ENCODE assay signal across 30 cellular contexts in the genomic region with DNA sequence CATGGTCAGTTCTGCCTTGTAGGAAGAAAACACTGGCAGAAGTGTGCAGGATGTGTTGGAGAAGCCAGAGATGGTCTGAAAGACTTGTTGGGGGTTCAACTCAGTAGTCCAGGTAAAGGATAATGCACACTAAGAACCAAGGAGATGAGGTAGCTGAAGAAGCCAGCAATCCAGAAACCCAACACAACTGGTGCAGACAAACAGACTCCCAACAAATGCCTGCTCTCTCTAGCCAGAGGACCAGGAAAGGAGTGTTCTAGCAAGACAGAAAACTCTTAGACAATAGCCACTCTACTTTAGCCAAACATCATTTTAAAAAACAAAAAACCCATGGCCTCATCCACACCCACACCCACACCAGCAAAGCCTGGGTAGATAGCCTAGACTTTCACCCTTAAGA. TPM values are rescaled to one million over a fixed set of nuclear protein-coding genes. Genes with fewer than 3 reads are reported as not detected.
"Had no signal": no experiment of that assay in that cellular context is flagged by ENCODE, and none has a peak within 500 bp of the region (broad histone marks: within the 10 kb centered on the region; RNA-seq: fewer than 3 reads in every experiment).

No MANE protein-coding gene starts in this region.

- ATAC-seq: activated CD4-positive, alpha-beta T cell treated with anti-CD3 and anti-CD28 coated beads for 36 hours; activated CD8-positive, alpha-beta T cell treated with anti-CD3 and anti-CD28 coated beads for 36 hours; activated T-cell treated with anti-CD3 and anti-CD28 coated beads, Interleukin-2, amount 50 U/mL, for 4 hours; activated T-helper 17 cell treated with anti-CD3 and anti-CD28 coated beads, Interleukin-2, amount 50 U/mL, for 72 hours; esophagus mucosa had no signal

- H3K4me3 Mint-ChIP-seq: activated CD4-positive, alpha-beta T cell treated with anti-CD3 and anti-CD28 coated beads for 36 hours; activated CD4-positive, alpha-beta T cell treated with anti-CD3 and anti-CD28 coated beads, Interleukin-2, amount 10 ng/mL, durations not matched to agents 7 days and 5 days; activated CD8-positive, alpha-beta T cell treated with anti-CD3 and anti-CD28 coated beads for 36 hours; activated naive CD8-positive, alpha-beta T cell; activated T-cell treated with anti-CD3 and anti-CD28 coated beads, Interleukin-2, amount 50 U/mL, for 4 hours; activated T-helper 17 cell treated with anti-CD3 and anti-CD28 coated beads, Interleukin-2, amount 50 U/mL, for 72 hours; central memory CD8-positive, alpha-beta T cell; dendritic cell treated with granulocyte-macrophage colony-stimulating factor and Interleukin-4, amounts not matched to agents 40 ng/mL and 50 ng/mL, for 4 days; endodermal cell had no signal

- FAIRE-seq: bronchial epithelial cell, frontal cortex had no signal

- DNase-seq: activated CD4-positive, alpha-beta T cell treated with anti-CD3 and anti-CD28 coated beads for 36 hours; activated CD4-positive, alpha-beta T cell treated with anti-CD3 and anti-CD28 coated beads, Interleukin-2, amount 10 ng/mL, durations not matched to agents 7 days and 5 days; activated CD4-positive, alpha-beta T cell treated with anti-CD3 and anti-CD28 coated beads, Interleukin-2, amount 50 U/mL, for 48 hours; activated CD4-positive, CD25-positive, alpha-beta regulatory T cell; activated CD4-positive, CD25-positive, alpha-beta regulatory T cell treated with anti-CD3 and anti-CD28 coated beads, Interleukin-2, amount 50 U/mL, for 72 hours; activated CD8-positive, alpha-beta memory T cell treated with anti-CD3 and anti-CD28 coated beads for 24 hours; activated CD8-positive, alpha-beta T cell treated with anti-CD3 and anti-CD28 coated beads for 36 hours; activated effector memory CD4-positive, alpha-beta T cell treated with Interleukin-2 at 50 U/mL for 16 hours; activated gamma-delta T cell treated with Interleukin-2 at 50 U/mL for 16 hours; activated naive CD4-positive, alpha-beta T cell treated with anti-CD3 and anti-CD28 coated beads, Interleukin-2, amount 50 U/mL, for 16 hours; activated naive CD4-positive, alpha-beta T cell treated with Interleukin-2 at 50 U/mL for 16 hours; activated T-cell treated with anti-CD3 and anti-CD28 coated beads, Interleukin-2, amount 50 U/mL, for 4 hours; amniotic stem cell; anterior cingulate cortex; brain microvascular endothelial cell; dorsolateral prefrontal cortex; effector memory CD4-positive, alpha-beta T cell; endodermal cell; foreskin fibroblast; head of caudate nucleus; T-helper 2 cell had no signal

- H3K4me1 Mint-ChIP-seq: activated CD4-positive, alpha-beta T cell treated with anti-CD3 and anti-CD28 coated beads for 36 hours; activated CD4-positive, alpha-beta T cell treated with anti-CD3 and anti-CD28 coated beads, Interleukin-2, amount 10 ng/mL, durations not matched to agents 7 days and 5 days; activated T-helper 17 cell treated with anti-CD3 and anti-CD28 coated beads, Interleukin-2, amount 50 U/mL, for 72 hours; central memory CD8-positive, alpha-beta T cell had no signal

- H3K36me3 Mint-ChIP-seq: activated naive CD8-positive, alpha-beta T cell had no signal

- H3K9me3 Mint-ChIP-seq: activated CD4-positive, alpha-beta T cell treated with anti-CD3 and anti-CD28 coated beads, Interleukin-2, amount 10 ng/mL, durations not matched to agents 7 days and 5 days; activated CD8-positive, alpha-beta T cell treated with anti-CD3 and anti-CD28 coated beads for 36 hours; activated T-cell treated with anti-CD3 and anti-CD28 coated beads, Interleukin-2, amount 50 U/mL, for 4 hours; activated T-helper 17 cell treated with anti-CD3 and anti-CD28 coated beads, Interleukin-2, amount 50 U/mL, for 72 hours; central memory CD8-positive, alpha-beta T cell; dendritic cell treated with granulocyte-macrophage colony-stimulating factor and Interleukin-4, amounts not matched to agents 40 ng/mL and 50 ng/mL, for 4 days; endodermal cell had no signal

- H3K27me3 ChIP-seq: brain microvascular endothelial cell had no signal

- H3K27ac Mint-ChIP-seq: activated CD4-positive, alpha-beta T cell treated with anti-CD3 and anti-CD28 coated beads for 36 hours; activated CD4-positive, alpha-beta T cell treated with anti-CD3 and anti-CD28 coated beads, Interleukin-2, amount 10 ng/mL, durations not matched to agents 7 days and 5 days; activated CD8-positive, alpha-beta T cell treated with anti-CD3 and anti-CD28 coated beads for 36 hours; activated naive CD8-positive, alpha-beta T cell; activated T-helper 17 cell treated with anti-CD3 and anti-CD28 coated beads, Interleukin-2, amount 50 U/mL, for 72 hours; dendritic cell treated with granulocyte-macrophage colony-stimulating factor and Interleukin-4, amounts not matched to agents 40 ng/mL and 50 ng/mL, for 4 days; endodermal cell had no signal

- H3K27ac ChIP-seq: brain microvascular endothelial cell, coronary artery, dorsolateral prefrontal cortex had no signal

- H3K27me3 Mint-ChIP-seq: dendritic cell treated with granulocyte-macrophage colony-stimulating factor and Interleukin-4, amounts not matched to agents 40 ng/mL and 50 ng/mL, for 4 days had no signal

- H3K4me3 ChIP-seq: coronary artery, dorsolateral prefrontal cortex had no signal

RNA-seq across cellular contexts. Expression of gene EVA1A, which starts 33.9 kb away (rescaled TPM):
- total RNA-seq: activated T-helper 17 cell treated with anti-CD3 and anti-CD28 coated beads, Interleukin-2, amount 50 U/mL, for 72 hours; T-helper 1 cell treated with Interleukin-12 subunit alpha and Interleukin-12 subunit beta and Interleukin-4 antibody, amounts not matched to agents 30 ng/mL and 1 ng/mL, for 36 hours had no signal
